Comparison of ENCODE assay signal across 8 cellular contexts in genomic region chr12:12502130-12502812, GRCh38.
A peak's percentile ranks its signal among the peaks of the same experiment; 100 is the strongest.
DNase-seq lines count a peak whose midpoint lies in the region; ATAC-seq and TF ChIP-seq lines count a peak whose summit lies in the region.
"Not testable (repeated sequence)": the region's sequence is repeated elsewhere in the genome, so short reads cannot be mapped to it uniquely, and the experiment has no call there.

No MANE protein-coding gene starts in this region.

- H3K9me3 ChIP-seq in CD8-positive, alpha-beta memory T cell (ENCODE audit: low read length); naive thymus-derived CD4-positive, alpha-beta T cell (ENCODE audit: control insufficient read depth in 2 of 3, low read length in 3 of 3): not testable (repeated sequence)

- peak overlapping the region; percentile 30 to 100 (median 97) for H3K27ac Mint-ChIP-seq in CD8-positive, alpha-beta memory T cell
- peak overlapping the region; percentile 91 for H3K27ac Mint-ChIP-seq in activated CD8-positive, alpha-beta T cell treated with anti-CD3 and anti-CD28 coated beads for 36 hours
- not testable (repeated sequence) for H3K27ac Mint-ChIP-seq in activated T-helper 17 cell treated with anti-CD3 and anti-CD28 coated beads, Interleukin-2, amount 50 U/mL, for 72 hours
- H3K27ac Mint-ChIP-seq in activated naive CD8-positive, alpha-beta T cell treated with anti-CD3 and anti-CD28 coated beads, Interleukin-2, amount 50 U/mL, for 24 hours, result peak overlapping the region; percentile 96
- peak overlapping the region in 7 of 9 donors; percentile 5 to 84 (median 36) for H3K27ac Mint-ChIP-seq in naive thymus-derived CD4-positive, alpha-beta T cell
- H3K27ac Mint-ChIP-seq in type B pancreatic cell, result peak overlapping the region; percentile 39

- H3K9me3 Mint-ChIP-seq in CD8-positive, alpha-beta memory T cell; activated CD8-positive, alpha-beta T cell treated with anti-CD3 and anti-CD28 coated beads for 36 hours; activated T-helper 17 cell treated with anti-CD3 and anti-CD28 coated beads, Interleukin-2, amount 50 U/mL, for 72 hours; activated naive CD8-positive, alpha-beta T cell treated with anti-CD3 and anti-CD28 coated beads, Interleukin-2, amount 50 U/mL, for 24 hours; naive thymus-derived CD4-positive, alpha-beta T cell; type B pancreatic cell: not testable (repeated sequence)

- peak in 1 of 5 donors; percentile 22 for DNase-seq in CD8-positive, alpha-beta memory T cell
- peak; percentile 3 for DNase-seq in T-helper 9 cell
- DNase-seq in activated CD8-positive, alpha-beta T cell treated with anti-CD3 and anti-CD28 coated beads for 36 hours; activated naive CD8-positive, alpha-beta T cell treated with anti-CD3 and anti-CD28 coated beads, Interleukin-2, amount 50 U/mL, for 24 hours; naive thymus-derived CD4-positive, alpha-beta T cell; type B pancreatic cell (ENCODE audit: extremely low spot score, unreplicated experiment): not testable (repeated sequence)

- H3K27me3 ChIP-seq in CD8-positive, alpha-beta memory T cell (ENCODE audit: insufficient read depth, low read length, poor library complexity, severe bottlenecking); KMS-11 (ENCODE audit: insufficient read depth, low read depth); naive thymus-derived CD4-positive, alpha-beta T cell (ENCODE audit: control insufficient read depth in 2 of 2, insufficient read depth in 2 of 2, low read length in 2 of 2): not testable (repeated sequence)

- not testable (repeated sequence) for ATAC-seq in activated CD8-positive, alpha-beta T cell treated with anti-CD3 and anti-CD28 coated beads for 36 hours; activated naive CD8-positive, alpha-beta T cell treated with anti-CD3 and anti-CD28 coated beads, Interleukin-2, amount 50 U/mL, for 24 hours; naive thymus-derived CD4-positive, alpha-beta T cell
- peak; percentile 2 for ATAC-seq in activated T-helper 17 cell treated with anti-CD3 and anti-CD28 coated beads, Interleukin-2, amount 50 U/mL, for 72 hours (replicated peaks)

- intact Hi-C loops in activated CD8-positive, alpha-beta T cell treated with anti-CD3 and anti-CD28 coated beads for 36 hours (cut with micrococcal nuclease), result not testable (repeated sequence)
- intact Hi-C loops in naive thymus-derived CD4-positive, alpha-beta T cell (cut with micrococcal nuclease), result loop anchor here in 1 of 2 donors (2.0 kb wide), 1 partner anchor 19 kb away; no protein-coding TSS in a partner anchor

- CTCF ChIA-PET in CD8-positive, alpha-beta memory T cell (lab: Charles Lee), result interaction anchor here (2.0 kb wide), 1 partner anchor 126 kb away, joined by 18 read pairs; no protein-coding TSS in a partner anchor
- CTCF ChIA-PET in activated CD8-positive, alpha-beta T cell treated with anti-CD3 and anti-CD28 coated beads for 36 hours (lab: Charles Lee); naive thymus-derived CD4-positive, alpha-beta T cell (lab: Charles Lee): not testable (repeated sequence)

- not testable (repeated sequence) for H2AFZ ChIP-seq in KMS-11 (ENCODE audit: low read depth)

- not testable (repeated sequence) for TF ChIP-seq CTCF in KMS-11 (conservative IDR thresholded peaks at IDR 0.05; ENCODE audit: low read depth, low read length); activated CD8-positive, alpha-beta T cell treated with anti-CD3 and anti-CD28 coated beads for 36 hours (IDR thresholded peaks at IDR 0.05); type B pancreatic cell (conservative IDR thresholded peaks at IDR 0.05)

- not testable (repeated sequence) for H3K36me3 ChIP-seq in CD8-positive, alpha-beta memory T cell (ENCODE audit: insufficient read depth, low read length); KMS-11 (ENCODE audit: insufficient read depth); naive thymus-derived CD4-positive, alpha-beta T cell (ENCODE audit: control insufficient read depth in 2 of 3, insufficient read depth in 3 of 3, low read length in 3 of 3)

- H3K27ac ChIP-seq in CD8-positive, alpha-beta memory T cell (ENCODE audit: low read depth, low read length); KMS-11; naive thymus-derived CD4-positive, alpha-beta T cell (ENCODE audit: low read depth, low read length): not testable (repeated sequence)

- not testable (repeated sequence) for H3K27me3 Mint-ChIP-seq in CD8-positive, alpha-beta memory T cell; activated CD8-positive, alpha-beta T cell treated with anti-CD3 and anti-CD28 coated beads for 36 hours; activated T-helper 17 cell treated with anti-CD3 and anti-CD28 coated beads, Interleukin-2, amount 50 U/mL, for 72 hours; activated naive CD8-positive, alpha-beta T cell treated with anti-CD3 and anti-CD28 coated beads, Interleukin-2, amount 50 U/mL, for 24 hours; naive thymus-derived CD4-positive, alpha-beta T cell; type B pancreatic cell

- H3K4me3 Mint-ChIP-seq in CD8-positive, alpha-beta memory T cell, result peak overlapping the region in 6 of 7 donors; percentile 3 to 90 (median 70)
- peak overlapping the region; percentile 43 for H3K4me3 Mint-ChIP-seq in activated CD8-positive, alpha-beta T cell treated with anti-CD3 and anti-CD28 coated beads for 36 hours
- peak overlapping the region; percentile 84 for H3K4me3 Mint-ChIP-seq in activated T-helper 17 cell treated with anti-CD3 and anti-CD28 coated beads, Interleukin-2, amount 50 U/mL, for 72 hours
- H3K4me3 Mint-ChIP-seq in activated naive CD8-positive, alpha-beta T cell treated with anti-CD3 and anti-CD28 coated beads, Interleukin-2, amount 50 U/mL, for 24 hours; naive thymus-derived CD4-positive, alpha-beta T cell; type B pancreatic cell: not testable (repeated sequence)

- H4K20me1 ChIP-seq in KMS-11 (ENCODE audit: insufficient read depth), result not testable (repeated sequence)

- POLR2A ChIA-PET in CD8-positive, alpha-beta memory T cell (lab: Charles Lee); naive thymus-derived CD4-positive, alpha-beta T cell (lab: Charles Lee): not testable (repeated sequence)
- POLR2A ChIA-PET in activated CD8-positive, alpha-beta T cell treated with anti-CD3 and anti-CD28 coated beads for 36 hours (lab: Charles Lee), result interaction anchor here (1.6 kb wide), 1 partner anchor 224 kb away, joined by 4 read pairs; no protein-coding TSS in a partner anchor

- peak overlapping the region; percentile 26; the same call in 1 of the 2 replicates for H3K4me2 ChIP-seq in KMS-11

- H3K4me1 ChIP-seq in CD8-positive, alpha-beta memory T cell (ENCODE audit: insufficient read depth, low read length); naive thymus-derived CD4-positive, alpha-beta T cell (ENCODE audit: control insufficient read depth in 2 of 2, insufficient read depth in 2 of 2, low read length in 2 of 2): not testable (repeated sequence)
- peaks cover 66% of the 10 kb centered on the region for H3K4me1 ChIP-seq in KMS-11 (ENCODE audit: low read depth, poor library complexity, severe bottlenecking)

- peaks cover 53 to 60% (median 58%) of the 10 kb centered on the region in 3 donors for H3K4me1 Mint-ChIP-seq in CD8-positive, alpha-beta memory T cell
- H3K4me1 Mint-ChIP-seq in activated CD8-positive, alpha-beta T cell treated with anti-CD3 and anti-CD28 coated beads for 36 hours (ENCODE audit: low read depth), result peaks cover 60% of the 10 kb centered on the region
- peaks cover 62% of the 10 kb centered on the region for H3K4me1 Mint-ChIP-seq in activated T-helper 17 cell treated with anti-CD3 and anti-CD28 coated beads, Interleukin-2, amount 50 U/mL, for 72 hours
- H3K4me1 Mint-ChIP-seq in activated naive CD8-positive, alpha-beta T cell treated with anti-CD3 and anti-CD28 coated beads, Interleukin-2, amount 50 U/mL, for 24 hours, result peaks cover 72% of the 10 kb centered on the region
- H3K4me1 Mint-ChIP-seq in naive thymus-derived CD4-positive, alpha-beta T cell, result peaks cover 12 to 44% (median 31%) of the 10 kb centered on the region in 7 donors
- H3K4me1 Mint-ChIP-seq in type B pancreatic cell (ENCODE audit: unreplicated experiment), result peaks cover 18% of the 10 kb centered on the region

- not testable (repeated sequence) for H3K4me3 ChIP-seq in CD8-positive, alpha-beta memory T cell (ENCODE audit: low read length); KMS-11 (IDR thresholded peaks at IDR 0.05; ENCODE audit: insufficient read depth, low read depth, low read length); naive thymus-derived CD4-positive, alpha-beta T cell (ENCODE audit: low read length)

- H3K79me2 ChIP-seq in KMS-11 (ENCODE audit: insufficient read depth, low read depth), result peaks cover 49% of the 10 kb centered on the region; the same call in 1 of the 2 replicates

- not testable (repeated sequence) for H3K9ac ChIP-seq in KMS-11

- peaks cover 5 to 36% (median 7%) of the 10 kb centered on the region in 3 donors for H3K36me3 Mint-ChIP-seq in CD8-positive, alpha-beta memory T cell
- H3K36me3 Mint-ChIP-seq in activated CD8-positive, alpha-beta T cell treated with anti-CD3 and anti-CD28 coated beads for 36 hours (ENCODE audit: low read depth), result peaks cover 18% of the 10 kb centered on the region
- peaks cover 91% of the 10 kb centered on the region for H3K36me3 Mint-ChIP-seq in activated T-helper 17 cell treated with anti-CD3 and anti-CD28 coated beads, Interleukin-2, amount 50 U/mL, for 72 hours (ENCODE audit: low read depth)
- peaks cover 31% of the 10 kb centered on the region for H3K36me3 Mint-ChIP-seq in activated naive CD8-positive, alpha-beta T cell treated with anti-CD3 and anti-CD28 coated beads, Interleukin-2, amount 50 U/mL, for 24 hours (ENCODE audit: low read depth)
- peaks cover 3 to 29% (median 8%) of the 10 kb centered on the region in 5 donors for H3K36me3 Mint-ChIP-seq in naive thymus-derived CD4-positive, alpha-beta T cell
- H3K36me3 Mint-ChIP-seq in type B pancreatic cell, result peaks cover 49% of the 10 kb centered on the region
